Comparison of ENCODE assay signal across 32 cellular contexts in the genomic region with DNA sequence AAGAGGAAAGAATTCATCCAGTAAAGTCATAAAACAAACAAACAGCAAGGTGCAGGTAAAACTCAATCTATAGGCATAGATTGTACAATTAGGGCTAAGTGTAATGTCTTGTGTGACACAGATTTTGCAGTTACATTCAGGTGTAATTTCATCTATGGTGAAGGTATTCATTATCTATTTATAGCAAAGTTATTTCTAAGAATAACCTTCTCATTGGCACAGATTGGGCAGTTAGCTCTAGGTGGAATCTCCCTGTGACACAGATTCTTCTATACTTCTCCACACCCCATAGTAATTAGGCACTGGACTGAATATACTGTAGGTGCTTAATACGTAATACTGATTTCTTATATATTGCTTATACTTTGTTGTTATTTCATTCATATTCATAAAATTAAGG.
"Had no signal": no experiment of that assay in that cellular context is flagged by ENCODE, and none has a peak within 500 bp of the region (broad histone marks: within the 10 kb centered on the region; RNA-seq: fewer than 3 reads in every experiment).

No MANE protein-coding gene starts in this region.

- H3K27me3 ChIP-seq: neural progenitor cell, ovary, sigmoid colon, spleen, suprapubic skin, testis, tibial artery, transverse colon, upper lobe of right lung, uterus had no signal

- H3K9ac ChIP-seq: neural progenitor cell, parathyroid adenoma had no signal

- ATAC-seq: naive thymus-derived CD4-positive, alpha-beta T cell; natural killer cell; right cardiac atrium; right lobe of liver; stimulated activated memory B cell treated with anti-CD40 and anti-IgM and Interleukin-4, amounts not matched to agents 10 μg/mL and 1 μg/mL and 100 μg/mL, for 72 hours; stimulated activated naive CD8-positive, alpha-beta T cell treated with anti-CD3 and anti-CD28 coated beads, Interleukin-15, amount 100 ng/mL, for 72 hours; stimulated activated naive CD8-positive, alpha-beta T cell treated with anti-CD3 and anti-CD28 coated beads, Interleukin-15, Interleukin-2, amounts not matched to agents 100 U/mL and 50 U/mL, for 24 hours; upper lobe of right lung had no signal

- H3K4me1 ChIP-seq: neural progenitor cell, parathyroid adenoma, prostate gland, right lobe of liver, sigmoid colon, spleen, suprapubic skin, testis, tibial artery, transverse colon, upper lobe of right lung, uterus had no signal

- H3K27ac Mint-ChIP-seq: naive thymus-derived CD4-positive, alpha-beta T cell; natural killer cell; nephron; neural progenitor cell; stimulated activated memory B cell treated with anti-CD40 and anti-IgM and Interleukin-4, amounts not matched to agents 10 μg/mL and 1 μg/mL and 100 μg/mL, for 72 hours; stimulated activated naive CD8-positive, alpha-beta T cell treated with anti-CD3 and anti-CD28 coated beads, Interleukin-15, amount 100 ng/mL, for 72 hours; type B pancreatic cell had no signal

- H3K36me3 ChIP-seq: neural progenitor cell, ovary, prostate gland, right lobe of liver, sigmoid colon, spleen, suprapubic skin, tibial artery, transverse colon, upper lobe of right lung, uterus had no signal

- H3K79me2 ChIP-seq: parathyroid adenoma had no signal

- H3K9me3 ChIP-seq: ovary, prostate gland, right lobe of liver, sigmoid colon, suprapubic skin, testis, transverse colon, upper lobe of right lung, uterus had no signal

- DNase-seq: naive thymus-derived CD4-positive, alpha-beta T cell; natural killer cell; occipital lobe; ovary; posterior cingulate gyrus; right cardiac atrium; right lobe of liver; sigmoid colon; spleen; stimulated activated CD4-positive, alpha-beta T cell treated with anti-CD3 and anti-CD28 coated beads, Interleukin-12 subunit alpha, Interleukin-12 subunit beta, amount 100 ng/mL, for 4 hours; stimulated activated CD4-positive, alpha-beta T cell treated with anti-CD3 and anti-CD28 coated beads, Interleukin-1b, Interleukin-23, amount 100 ng/mL, for 48 hours; stimulated activated CD4-positive, alpha-beta T cell treated with anti-CD3 and anti-CD28 coated beads, Interleukin-4, amount 100 ng/mL, for 1 hour; stimulated activated CD4-positive, alpha-beta T cell treated with anti-CD3 and anti-CD28 coated beads, Interleukin-4, amount 100 ng/mL, for 4 hours; stimulated activated CD8-positive, alpha-beta memory T cell treated with anti-CD3 and anti-CD28 coated beads, Interleukin-4, amount 100 ng/mL, for 48 hours; stimulated activated naive CD4-positive, alpha-beta T cell; stimulated activated naive CD8-positive, alpha-beta T cell treated with anti-CD3 and anti-CD28 coated beads, Interleukin-15, amount 100 ng/mL, for 72 hours; stimulated activated naive CD8-positive, alpha-beta T cell treated with anti-CD3 and anti-CD28 coated beads, Interleukin-15, Interleukin-2, amounts not matched to agents 100 U/mL and 50 U/mL, for 24 hours; substantia nigra; testis; tibial artery; transverse colon; upper lobe of right lung; uterus had no signal

- H3K27ac ChIP-seq: neural progenitor cell, ovary, parathyroid adenoma, prostate gland, right lobe of liver, sigmoid colon, skin epidermis, spleen, suprapubic skin, testis, tibial artery, transverse colon, upper lobe of right lung, uterus had no signal

- H2AFZ ChIP-seq: neural progenitor cell, parathyroid adenoma had no signal

- H3K9me3 Mint-ChIP-seq: stimulated activated naive CD8-positive, alpha-beta T cell treated with anti-CD3 and anti-CD28 coated beads, Interleukin-15, amount 100 ng/mL, for 72 hours had no signal

- H3K4me3 ChIP-seq: neural progenitor cell, ovary, prostate gland, right lobe of liver, sigmoid colon, skin epidermis, smooth muscle cell, spleen, suprapubic skin, testis, tibial artery, transverse colon, upper lobe of right lung, uterus had no signal

- H3K36me3 Mint-ChIP-seq: naive thymus-derived CD4-positive, alpha-beta T cell; natural killer cell; neural progenitor cell; stimulated activated memory B cell treated with anti-CD40 and anti-IgM and Interleukin-4, amounts not matched to agents 10 μg/mL and 1 μg/mL and 100 μg/mL, for 72 hours; type B pancreatic cell had no signal

- H3K4me2 ChIP-seq: neural progenitor cell, smooth muscle cell had no signal
